ENCODE assay signal across 8 cellular contexts in genomic region chr2:134246154-134246874, GRCh38. TPM values are rescaled to one million over a fixed set of nuclear protein-coding genes. Genes with fewer than 3 reads are reported as not detected.
DNase-seq lines count a peak whose midpoint lies in the region; ATAC-seq and TF ChIP-seq lines count a peak whose summit lies in the region.

No MANE protein-coding gene starts in this region.

- H3K36me3 ChIP-seq in WERI-Rb-1 (peaks cover 9% of the 10 kb centered on the region), upper lobe of right lung (no peaks in the 10 kb centered on the region)
- no peaks in the 10 kb centered on the region for H3K36me3 ChIP-seq in naive thymus-derived CD4-positive, alpha-beta T cell (ENCODE audit: control insufficient read depth in 2 of 3, insufficient read depth in 3 of 3, low read length in 3 of 3)

- no peak overlapping the region for H3K27ac ChIP-seq in WERI-Rb-1
- no peak overlapping the region for H3K27ac ChIP-seq in naive thymus-derived CD4-positive, alpha-beta T cell (ENCODE audit: low read depth, low read length)
- H3K27ac ChIP-seq in upper lobe of right lung = no peak overlapping the region

- DNase-seq in NCI-H1092 treated with DMSO at 0.1 percent for 48 hours (lab: John Stamatoyannopoulos, UW) (peak; percentile 33), NCI-H1092 (lab: John Stamatoyannopoulos, UW) (no peak), WERI-Rb-1 (peak; percentile 28), NCI-H526 treated with DMSO at 0.1 percent for 48 hours (lab: John Stamatoyannopoulos, UW) (no peak), NCI-H2227 (lab: John Stamatoyannopoulos, UW; ENCODE audit: unreplicated experiment) (no peak), upper lobe of right lung (no peak)
- DNase-seq in naive thymus-derived CD4-positive, alpha-beta T cell = no peak

- no peaks in the 10 kb centered on the region for H3K27me3 Mint-ChIP-seq in naive thymus-derived CD4-positive, alpha-beta T cell

- peak overlapping the region; percentile 0 to 82 (median 28) for H3K27ac Mint-ChIP-seq in naive thymus-derived CD4-positive, alpha-beta T cell

- CTCF ChIA-PET in naive thymus-derived CD4-positive, alpha-beta T cell (lab: Charles Lee) = interaction anchor here (0.6 to 4.9 kb wide), 15 partner anchors 8 to 652 kb away, joined by 3 to 75 read pairs (median 7); no protein-coding TSS in a partner anchor

- H3K9me3 ChIP-seq in WERI-Rb-1 (ENCODE audit: severe bottlenecking) (no peaks in the 10 kb centered on the region), upper lobe of right lung (no peaks in the 10 kb centered on the region)
- no peaks in the 10 kb centered on the region for H3K9me3 ChIP-seq in naive thymus-derived CD4-positive, alpha-beta T cell (ENCODE audit: control insufficient read depth in 2 of 3, low read length in 3 of 3)

- peaks cover 59 to 62% of the 10 kb centered on the region in 2 donors for H3K4me1 ChIP-seq in naive thymus-derived CD4-positive, alpha-beta T cell (ENCODE audit: control insufficient read depth in 2 of 2, insufficient read depth in 2 of 2, low read length in 2 of 2)
- H3K4me1 ChIP-seq in upper lobe of right lung = peaks cover 21% of the 10 kb centered on the region

- peaks cover 0 to 10% (median 4%) of the 10 kb centered on the region in 5 donors for H3K36me3 Mint-ChIP-seq in naive thymus-derived CD4-positive, alpha-beta T cell

- H3K4me3 Mint-ChIP-seq in naive thymus-derived CD4-positive, alpha-beta T cell = peak overlapping the region in 9 of 10 donors; percentile 21 to 69 (median 55)

- intact Hi-C loops in naive thymus-derived CD4-positive, alpha-beta T cell (cut with micrococcal nuclease) = loop anchor here (2.0 to 5.0 kb wide), 3 partner anchors 36 to 78 kb away; no protein-coding TSS in a partner anchor
- intact Hi-C loops in upper lobe of right lung (cut with DNase I) = no loop called here

- TF ChIP-seq CTCF in GM12875 (IDR thresholded peaks at IDR 0.05; ENCODE audit: borderline replicate concordance, insufficient read depth, low read depth, low read length) = no peak
- TF ChIP-seq CTCF in WERI-Rb-1 (IDR thresholded peaks at IDR 0.05; ENCODE audit: low read depth, low read length) = no peak
- no peak for TF ChIP-seq CTCF in upper lobe of right lung (IDR thresholded peaks at IDR 0.05)

- H3K4me3 ChIP-seq in GM12875 (ENCODE audit: low read depth, low read length) (peak overlapping the region; percentile 18), WERI-Rb-1 (ENCODE audit: low read depth, low read length) (no peak overlapping the region), upper lobe of right lung (no peak overlapping the region)
- H3K4me3 ChIP-seq in naive thymus-derived CD4-positive, alpha-beta T cell (ENCODE audit: low read length) = no peak overlapping the region

- peaks cover 60 to 95% (median 82%) of the 10 kb centered on the region in 7 donors for H3K4me1 Mint-ChIP-seq in naive thymus-derived CD4-positive, alpha-beta T cell

- H3K27me3 ChIP-seq in WERI-Rb-1 (ENCODE audit: insufficient read depth, low read depth, severe bottlenecking) (no peaks in the 10 kb centered on the region), upper lobe of right lung (no peaks in the 10 kb centered on the region)
- no peaks in the 10 kb centered on the region for H3K27me3 ChIP-seq in naive thymus-derived CD4-positive, alpha-beta T cell (ENCODE audit: control insufficient read depth in 2 of 2, insufficient read depth in 2 of 2, low read length in 2 of 2)

- no peak for ATAC-seq in naive thymus-derived CD4-positive, alpha-beta T cell
- no peak for ATAC-seq in upper lobe of right lung

- POLR2A ChIA-PET in naive thymus-derived CD4-positive, alpha-beta T cell (lab: Charles Lee) = interaction anchor here (0.7 to 1.4 kb wide), 5 partner anchors 40 to 128 kb away, joined by 3 to 6 read pairs (median 4); no protein-coding TSS in a partner anchor

- no peaks in the 10 kb centered on the region for H3K9me3 Mint-ChIP-seq in naive thymus-derived CD4-positive, alpha-beta T cell

RNA-seq across cellular contexts. Expression of gene MGAT5, which starts 7.6 kb away (rescaled TPM):
- total RNA-seq in naive thymus-derived CD4-positive, alpha-beta T cell = 10 to 100 TPM; 35.5 to 48.0 (median 40.3) TPM
- polyA plus RNA-seq in naive thymus-derived CD4-positive, alpha-beta T cell = 1 to 10 TPM; 5.3 to 8.5 TPM
- 54.4 TPM for total RNA-seq in upper lobe of right lung

Comparison
In these comparisons a context has a peak if more than half of its experiments do, and no peak if none do; other contexts are left out.
1. DNase-seq: peak in NCI-H1092 treated with DMSO at 0.1 percent for 48 hours (single experiment) and WERI-Rb-1 (single experiment); none in NCI-H1092 (single experiment), naive thymus-derived CD4-positive, alpha-beta T cell (0 of 9), NCI-H526 treated with DMSO at 0.1 percent for 48 hours (single experiment), NCI-H2227 (single experiment) and upper lobe of right lung (single experiment).